In genomic region chr17:17836250-17836817, GRCh38 we compare ENCODE assay signal across 1 cellular context.
TF ChIP-seq lines count a peak whose summit lies in the region.

No MANE protein-coding gene starts in this region.

TF ChIP-seq in HepG2, 621 proteins besides CTCF, POLR2A, EP300 and RAD21 (continued from another document and continues in another):
- no peak for TF ChIP-seq ZNF512 (CRISPR knock-in tag; IDR thresholded peaks at IDR 0.05)
- TF ChIP-seq BRCA1 (CRISPR knock-in tag; IDR thresholded peaks at IDR 0.05): peak; percentile 86; the same call in 1 of the 2 replicates
- peak; percentile 79 for TF ChIP-seq RFX5 (IDR thresholded peaks at IDR 0.05; ENCODE audit: low read depth, low read length)
- no peak for TF ChIP-seq ZNF558 (CRISPR knock-in tag; IDR thresholded peaks at IDR 0.05; ENCODE audit: borderline replicate concordance)
- peak; percentile 79; the same call in 1 of the 2 replicates for TF ChIP-seq GATA4 (IDR thresholded peaks at IDR 0.05; ENCODE audit: borderline replicate concordance, low read depth)
- TF ChIP-seq ZNF232 (CRISPR knock-in tag; IDR thresholded peaks at IDR 0.05; ENCODE audit: borderline replicate concordance): no peak; the same call in none of the 2 replicates
- no peak for TF ChIP-seq TAF15 (IDR thresholded peaks at IDR 0.05; ENCODE audit: low read depth, low read length, poor library complexity, severe bottlenecking)
- 0 out of 2 replicates have a peak, but pooled peaks have one; percentile 14 for TF ChIP-seq CENPT (CRISPR knock-in tag; IDR thresholded peaks at IDR 0.05; ENCODE audit: low read depth)
- TF ChIP-seq CREB1 (IDR thresholded peaks at IDR 0.05): peak; percentile 97
- TF ChIP-seq CREB1 (CRISPR knock-in tag; IDR thresholded peaks at IDR 0.05): peak; percentile 61; the same call in 1 of the 2 replicates
- peak; percentile 69; the same call in 1 of the 2 replicates for TF ChIP-seq NR2C2 (CRISPR knock-in tag; IDR thresholded peaks at IDR 0.05; ENCODE audit: borderline replicate concordance)
- no peak for TF ChIP-seq SIN3B (IDR thresholded peaks at IDR 0.05; ENCODE audit: low read length)
- no peak for TF ChIP-seq ZFP36L2 (CRISPR knock-in tag; IDR thresholded peaks at IDR 0.05)
- no peak for TF ChIP-seq SMARCE1 (IDR thresholded peaks at IDR 0.05; ENCODE audit: borderline replicate concordance)
- TF ChIP-seq RBM39 (IDR thresholded peaks at IDR 0.05; ENCODE audit: low read depth, low read length, poor library complexity, severe bottlenecking): peak; percentile 54
- peak; percentile 91 for TF ChIP-seq ATF7 (IDR thresholded peaks at IDR 0.05)
- peak; percentile 90 for TF ChIP-seq ATF7 (CRISPR knock-in tag; IDR thresholded peaks at IDR 0.05)
- TF ChIP-seq ATF3 (CRISPR knock-in tag; IDR thresholded peaks at IDR 0.05): no peak
- peak; percentile 25 for TF ChIP-seq PHF5A (CRISPR knock-in tag; IDR thresholded peaks at IDR 0.05; ENCODE audit: low read depth, unreplicated experiment)
- no peak for TF ChIP-seq ATRX (CRISPR knock-in tag; IDR thresholded peaks at IDR 0.05; ENCODE audit: borderline replicate concordance)
- TF ChIP-seq MAX (IDR thresholded peaks at IDR 0.05): peak; percentile 98
- peak; percentile 55; the same call in 1 of the 2 replicates for TF ChIP-seq SOX5 (CRISPR knock-in tag; IDR thresholded peaks at IDR 0.05; ENCODE audit: borderline replicate concordance)
- no peak for TF ChIP-seq SMAD3 (CRISPR knock-in tag; IDR thresholded peaks at IDR 0.05)
- peak; percentile 73 for TF ChIP-seq BORCS8-MEF2B (CRISPR knock-in tag; IDR thresholded peaks at IDR 0.05)
- peak; percentile 53; the same call in 1 of the 2 replicates for TF ChIP-seq TMF1 (CRISPR knock-in tag; IDR thresholded peaks at IDR 0.05; ENCODE audit: low read depth)
- TF ChIP-seq NR1H2 (CRISPR knock-in tag; IDR thresholded peaks at IDR 0.05; ENCODE audit: borderline replicate concordance, low read depth): peak; percentile 100
- TF ChIP-seq GFI1 (CRISPR knock-in tag; IDR thresholded peaks at IDR 0.05; ENCODE audit: borderline replicate concordance): peak; percentile 48; the same call in 1 of the 2 replicates
- TF ChIP-seq ZNF737 (CRISPR knock-in tag; IDR thresholded peaks at IDR 0.05; ENCODE audit: borderline replicate concordance): no peak
- TF ChIP-seq ZBTB39 (CRISPR knock-in tag; IDR thresholded peaks at IDR 0.05): no peak
- TF ChIP-seq ZNF432 (CRISPR knock-in tag; IDR thresholded peaks at IDR 0.05; ENCODE audit: borderline replicate concordance): no peak
- no peak for TF ChIP-seq SP1 (IDR thresholded peaks at IDR 0.05)
- TF ChIP-seq SP1 (CRISPR knock-in tag; IDR thresholded peaks at IDR 0.05): peak; percentile 48
- TF ChIP-seq ZNF292 (CRISPR knock-in tag; IDR thresholded peaks at IDR 0.05; ENCODE audit: borderline replicate concordance, low read depth): 0 out of 2 replicates have a peak, but pooled peaks have one; percentile 7
- 0 out of 2 replicates have a peak, but pooled peaks have one; percentile 44 for TF ChIP-seq PPARG (CRISPR knock-in tag; conservative IDR thresholded peaks at IDR 0.05)
- peak; percentile 23 for TF ChIP-seq ZNF263 (CRISPR knock-in tag; IDR thresholded peaks at IDR 0.05)
- TF ChIP-seq DNMT1 (CRISPR knock-in tag; IDR thresholded peaks at IDR 0.05): peak; percentile 74; the same call in 1 of the 2 replicates
- peak; percentile 86 for TF ChIP-seq POLR2AphosphoS5 (IDR thresholded peaks at IDR 0.05; ENCODE audit: low read depth, low read length)
- peak; percentile 7; the same call in 1 of the 2 replicates for TF ChIP-seq ZC3H4 (CRISPR knock-in tag; IDR thresholded peaks at IDR 0.05; ENCODE audit: borderline replicate concordance)
- peak; percentile 58; the same call in 1 of the 2 replicates for TF ChIP-seq TARDBP (CRISPR knock-in tag; IDR thresholded peaks at IDR 0.05)
- peak; percentile 88; the same call in 1 of the 2 replicates for TF ChIP-seq ZBTB42 (CRISPR knock-in tag; IDR thresholded peaks at IDR 0.05)
- TF ChIP-seq ZNF7 (CRISPR knock-in tag; IDR thresholded peaks at IDR 0.05): no peak; the same call in 1 of the 2 replicates
- peak; percentile 68 for TF ChIP-seq UBTF (CRISPR knock-in tag; IDR thresholded peaks at IDR 0.05)
- no peak for TF ChIP-seq ZNF3 (CRISPR knock-in tag; IDR thresholded peaks at IDR 0.05)
- TF ChIP-seq ZNF552 (CRISPR knock-in tag; IDR thresholded peaks at IDR 0.05; ENCODE audit: borderline replicate concordance): peak; percentile 68; the same call in 1 of the 2 replicates
- peak; percentile 82 for TF ChIP-seq ZNF451 (CRISPR knock-in tag; IDR thresholded peaks at IDR 0.05)
- TF ChIP-seq NCOA2 (CRISPR knock-in tag; IDR thresholded peaks at IDR 0.05): peak; percentile 62; the same call in 1 of the 2 replicates
- TF ChIP-seq PRMT3 (CRISPR knock-in tag; IDR thresholded peaks at IDR 0.05; ENCODE audit: borderline replicate concordance, low read depth): 0 out of 2 replicates have a peak, but pooled peaks have one; percentile 48
- 0 out of 2 replicates have a peak, but pooled peaks have one; percentile 29 for TF ChIP-seq ZNF484 (CRISPR knock-in tag; IDR thresholded peaks at IDR 0.05; ENCODE audit: borderline replicate concordance, low read depth)
- TF ChIP-seq ZNF430 (CRISPR knock-in tag; IDR thresholded peaks at IDR 0.05): peak; percentile 58; the same call in 1 of the 2 replicates
- TF ChIP-seq ZBED4 (CRISPR knock-in tag; IDR thresholded peaks at IDR 0.05; ENCODE audit: borderline replicate concordance): peak; percentile 86
- TF ChIP-seq MNT (IDR thresholded peaks at IDR 0.05): peak; percentile 35; the same call in 1 of the 2 replicates
- TF ChIP-seq ZBTB3 (CRISPR knock-in tag; IDR thresholded peaks at IDR 0.05; ENCODE audit: borderline replicate concordance, low read depth): peak; percentile 72; the same call in 1 of the 2 replicates
- TF ChIP-seq KLF11 (CRISPR knock-in tag; IDR thresholded peaks at IDR 0.05): 0 out of 2 replicates have a peak, but pooled peaks have one; percentile 42
- peak; percentile 66 for TF ChIP-seq IRF2 (CRISPR knock-in tag; IDR thresholded peaks at IDR 0.05)
- 0 out of 2 replicates have a peak, but pooled peaks have one; percentile 2 for TF ChIP-seq ZBTB20 (CRISPR knock-in tag; IDR thresholded peaks at IDR 0.05; ENCODE audit: borderline replicate concordance, low read depth)
- TF ChIP-seq NBN (conservative IDR thresholded peaks at IDR 0.05): no peak
- TF ChIP-seq RNF2 (conservative IDR thresholded peaks at IDR 0.05; ENCODE audit: low read depth): peak; percentile 1; the same call in 1 of the 2 replicates
- peak; percentile 94 for TF ChIP-seq HOXA5 (CRISPR knock-in tag; IDR thresholded peaks at IDR 0.05)
- 0 out of 2 replicates have a peak, but pooled peaks have one; percentile 32 for TF ChIP-seq ELF3 (CRISPR knock-in tag; IDR thresholded peaks at IDR 0.05)
- peak; percentile 85; the same call in 1 of the 2 replicates for TF ChIP-seq PITX1 (CRISPR knock-in tag; IDR thresholded peaks at IDR 0.05)
- no peak for TF ChIP-seq ZNF549 (CRISPR knock-in tag; IDR thresholded peaks at IDR 0.05)
- TF ChIP-seq TAF1 (CRISPR knock-in tag; IDR thresholded peaks at IDR 0.05): peak; percentile 89
